ENCODE assay signal across 9 cellular contexts in genomic region chr16:10765772-10766171, GRCh38. TPM values are rescaled to one million over a fixed set of nuclear protein-coding genes. Genes with fewer than 3 reads are reported as not detected.
DNase-seq lines count a peak whose midpoint lies in the region; ATAC-seq and TF ChIP-seq lines count a peak whose summit lies in the region.
"Had no signal": no experiment of that assay in that cellular context is flagged by ENCODE, and none has a peak within 500 bp of the region (broad histone marks: within the 10 kb centered on the region; RNA-seq: fewer than 3 reads in every experiment).

No MANE protein-coding gene starts in this region.

- peaks cover 6% of the 10 kb centered on the region for H3K9me3 Mint-ChIP-seq in activated CD4-positive, alpha-beta T cell treated with anti-CD3 and anti-CD28 coated beads, Interleukin-2, amount 10 ng/mL, durations not matched to agents 24 days and 14 days
- H3K9me3 Mint-ChIP-seq in progenitor cell of endocrine pancreas (ENCODE audit: low read depth) = no peaks in the 10 kb centered on the region
- no peaks in the 10 kb centered on the region for H3K9me3 Mint-ChIP-seq in activated naive CD4-positive, alpha-beta T cell treated with anti-CD3 and anti-CD28 coated beads for 36 hours

- TF ChIP-seq CTCF in OCI-LY3 (IDR thresholded peaks at IDR 0.05; ENCODE audit: low read depth, low read length) (no peak), progenitor cell of endocrine pancreas (IDR thresholded peaks at IDR 0.05; ENCODE audit: unreplicated experiment) (no peak)

- H3K27me3 ChIP-seq in OCI-LY3 (ENCODE audit: low read depth, low read length) = no peaks in the 10 kb centered on the region

- intact Hi-C loops in activated CD4-positive, alpha-beta T cell treated with anti-CD3 and anti-CD28 coated beads, Interleukin-2, amount 10 ng/mL, durations not matched to agents 24 days and 14 days (cut with micrococcal nuclease) = no loop called here
- intact Hi-C loops in activated naive CD4-positive, alpha-beta T cell treated with anti-CD3 and anti-CD28 coated beads for 36 hours (cut with micrococcal nuclease) = no loop called here

- in situ Hi-C loops in ACHN (cut with HindIII; ENCODE audit: low pct_ligation_motif_present, low pct_unique_long_range_greater_than_20kb, low sequenced_read_pairs) = no loop called here

- peak; percentile 55 for ATAC-seq in GM21528 (IDR thresholded peaks at IDR 0.05; ENCODE audit: low FRiP score, unreplicated experiment)

- H3K27ac ChIP-seq in OCI-LY3 (ENCODE audit: low read length) = peak overlapping the region; percentile 86

- no peaks in the 10 kb centered on the region for H3K9me3 ChIP-seq in OCI-LY3 (ENCODE audit: insufficient read depth, low read length)

- CTCF ChIA-PET in activated naive CD4-positive, alpha-beta T cell treated with anti-CD3 and anti-CD28 coated beads for 36 hours (lab: Charles Lee) = no interaction called here

- H3K4me3 ChIP-seq in OCI-LY3 (ENCODE audit: low read length) = peak overlapping the region; percentile 43

- H2AFZ ChIP-seq in OCI-LY3 (ENCODE audit: low read depth, low read length) = no peak overlapping the region

- H3K4me2 ChIP-seq in OCI-LY3 (ENCODE audit: low read length) = peak overlapping the region; percentile 73

- H3K9ac ChIP-seq in OCI-LY3 (ENCODE audit: low read length) = peak overlapping the region; percentile 72

- DNase-seq in activated CD4-positive, alpha-beta T cell treated with anti-CD3 and anti-CD28 coated beads, Interleukin-2, amount 10 ng/mL, durations not matched to agents 24 days and 14 days = no peak
- no peak for DNase-seq in activated CD4-positive, alpha-beta T cell treated with anti-CD3 and anti-CD28 coated beads for 48 hours
- DNase-seq in progenitor cell of endocrine pancreas (ENCODE audit: low spot score, unreplicated experiment) = no peak
- no peak for DNase-seq in ACHN
- DNase-seq in NCI-H1048 (lab: John Stamatoyannopoulos, UW) = no peak
- no peak for DNase-seq in activated naive CD4-positive, alpha-beta T cell treated with anti-CD3 and anti-CD28 coated beads for 36 hours
- DNase-seq: NCI-H226 had no signal

- H3K79me2 ChIP-seq in OCI-LY3 (ENCODE audit: low read length) = no peaks in the 10 kb centered on the region

- H3K36me3 ChIP-seq in OCI-LY3 (replicated peaks; ENCODE audit: low read depth, low read length) = peaks cover 59% of the 10 kb centered on the region

- no peaks in the 10 kb centered on the region for H3K27me3 Mint-ChIP-seq in activated CD4-positive, alpha-beta T cell treated with anti-CD3 and anti-CD28 coated beads, Interleukin-2, amount 10 ng/mL, durations not matched to agents 24 days and 14 days
- no peaks in the 10 kb centered on the region for H3K27me3 Mint-ChIP-seq in progenitor cell of endocrine pancreas
- no peaks in the 10 kb centered on the region for H3K27me3 Mint-ChIP-seq in activated naive CD4-positive, alpha-beta T cell treated with anti-CD3 and anti-CD28 coated beads for 36 hours (ENCODE audit: low read depth)

- peaks cover 31% of the 10 kb centered on the region for H3K4me1 ChIP-seq in OCI-LY3 (ENCODE audit: low read length)

- peaks cover 3% of the 10 kb centered on the region for H3K4me1 Mint-ChIP-seq in activated CD4-positive, alpha-beta T cell treated with anti-CD3 and anti-CD28 coated beads, Interleukin-2, amount 10 ng/mL, durations not matched to agents 24 days and 14 days
- H3K4me1 Mint-ChIP-seq in progenitor cell of endocrine pancreas (ENCODE audit: low read depth) = no peaks in the 10 kb centered on the region
- H3K4me1 Mint-ChIP-seq in activated naive CD4-positive, alpha-beta T cell treated with anti-CD3 and anti-CD28 coated beads for 36 hours (ENCODE audit: low read depth) = peaks cover 2% of the 10 kb centered on the region

- H4K20me1 ChIP-seq in OCI-LY3 (ENCODE audit: insufficient read depth, low read length) = no peaks in the 10 kb centered on the region

- H3K4me3 Mint-ChIP-seq in activated CD4-positive, alpha-beta T cell treated with anti-CD3 and anti-CD28 coated beads, Interleukin-2, amount 10 ng/mL, durations not matched to agents 24 days and 14 days = no peak overlapping the region
- H3K4me3 Mint-ChIP-seq in progenitor cell of endocrine pancreas (ENCODE audit: low read depth) = no peak overlapping the region
- H3K4me3 Mint-ChIP-seq in activated naive CD4-positive, alpha-beta T cell treated with anti-CD3 and anti-CD28 coated beads for 36 hours = no peak overlapping the region

- H3K36me3 Mint-ChIP-seq in activated CD4-positive, alpha-beta T cell treated with anti-CD3 and anti-CD28 coated beads, Interleukin-2, amount 10 ng/mL, durations not matched to agents 24 days and 14 days (ENCODE audit: low read depth) = peaks cover 54% of the 10 kb centered on the region
- H3K36me3 Mint-ChIP-seq in progenitor cell of endocrine pancreas (ENCODE audit: insufficient read depth) = peaks cover 29% of the 10 kb centered on the region
- H3K36me3 Mint-ChIP-seq in activated naive CD4-positive, alpha-beta T cell treated with anti-CD3 and anti-CD28 coated beads for 36 hours (ENCODE audit: low read depth) = peaks cover 30% of the 10 kb centered on the region

- H3K27ac Mint-ChIP-seq in activated CD4-positive, alpha-beta T cell treated with anti-CD3 and anti-CD28 coated beads, Interleukin-2, amount 10 ng/mL, durations not matched to agents 24 days and 14 days = peak overlapping the region; percentile 15
- peak overlapping the region; percentile 42 for H3K27ac Mint-ChIP-seq in progenitor cell of endocrine pancreas
- H3K27ac Mint-ChIP-seq in activated naive CD4-positive, alpha-beta T cell treated with anti-CD3 and anti-CD28 coated beads for 36 hours = no peak overlapping the region

RNA-seq across cellular contexts. Expression of gene NUBP1, which starts 22.1 kb away (rescaled TPM):
- total RNA-seq in activated CD4-positive, alpha-beta T cell treated with anti-CD3 and anti-CD28 coated beads, Interleukin-2, amount 10 ng/mL, durations not matched to agents 24 days and 14 days = 38.6 and 39.5 TPM in 2 replicates
- 28.1 TPM in 2 replicates for total RNA-seq in progenitor cell of endocrine pancreas
- total RNA-seq in activated naive CD4-positive, alpha-beta T cell treated with anti-CD3 and anti-CD28 coated beads for 36 hours = 10 to 100 TPM; 22.3 to 23.0 TPM

RNA-seq across cellular contexts. Expression of gene TVP23A, which starts 52.8 kb away (rescaled TPM):
- total RNA-seq in activated CD4-positive, alpha-beta T cell treated with anti-CD3 and anti-CD28 coated beads, Interleukin-2, amount 10 ng/mL, durations not matched to agents 24 days and 14 days = not detected in 2 replicates
- total RNA-seq in progenitor cell of endocrine pancreas = 8.5 and 9.4 TPM in 2 replicates
- not detected for total RNA-seq in activated naive CD4-positive, alpha-beta T cell treated with anti-CD3 and anti-CD28 coated beads for 36 hours
